In genomic region chr10:124516998-124517397, GRCh38 we compare ENCODE assay signal across 26 cellular contexts. TPM values are rescaled to one million over a fixed set of nuclear protein-coding genes. Genes with fewer than 3 reads are reported as not detected.
DNase-seq lines count a peak whose midpoint lies in the region; ATAC-seq, FAIRE-seq and TF ChIP-seq lines count a peak whose summit lies in the region.
"Had no signal": no experiment of that assay in that cellular context is flagged by ENCODE, and none has a peak within 500 bp of the region (broad histone marks: within the 10 kb centered on the region; RNA-seq: fewer than 3 reads in every experiment).

No MANE protein-coding gene starts in this region.

- H3K18ac ChIP-seq in neuronal stem cell (ENCODE audit: low read length), result peak overlapping the region; percentile 65

- H3K4me3 ChIP-seq in kidney (ENCODE audit: low read length in 2 of 2) (no peak overlapping the region), neuronal stem cell (ENCODE audit: low read length in 2 of 2) (no peak overlapping the region), spleen (no peak overlapping the region), stomach (no peak overlapping the region)
- H3K4me3 ChIP-seq: BLaER1, GM12878 had no signal

- H3K4me1 ChIP-seq in kidney (ENCODE audit: control insufficient read depth in 1 of 2, insufficient read depth in 1 of 2, low read depth in 1 of 2, low read length in 2 of 2), result no peaks in the 10 kb centered on the region
- H3K4me1 ChIP-seq in neuronal stem cell (ENCODE audit: control insufficient read depth in 2 of 2, insufficient read depth in 1 of 2, low read depth in 1 of 2, low read length in 2 of 2), result peaks cover 9% of the 10 kb centered on the region in 2 donors
- peaks cover 0 to 15% (median under 1%) of the 10 kb centered on the region in 6 donors for H3K4me1 ChIP-seq in spleen
- peaks cover 0 to under 1% (median under 1%) of the 10 kb centered on the region in 4 donors for H3K4me1 ChIP-seq in stomach
- H3K4me1 ChIP-seq: BE2C had no signal

- no peak overlapping the region for H3K14ac ChIP-seq in neuronal stem cell (ENCODE audit: low read length)

- DNase-seq in kidney (peak; percentile 46), neuronal stem cell (ENCODE audit: low spot score) (no peak), posterior vena cava (ENCODE audit: low spot score) (peak; percentile 42), spleen (peak; percentile 33), NCI-H82 treated with DMSO at 0.1 percent for 48 hours (lab: John Stamatoyannopoulos, UW; ENCODE audit: unreplicated experiment) (no peak), stomach (no peak)
- no peak for DNase-seq in activated naive CD4-positive, alpha-beta T cell treated with anti-CD3 and anti-CD28 coated beads, Interleukin-2, amount 50 U/mL, for 72 hours (ENCODE audit: low spot score in 2 of 2)
- DNase-seq: 8988T; ACHN; BE2C; CD4-positive, alpha-beta T cell; CD8-positive, alpha-beta T cell; COR-L47; DMS 273 treated with DMSO at 0.1 percent for 48 hours; DMS153; DMS53; DMS79; DND-41; EL; GDM1 had no signal

- no peak overlapping the region for H2AK5ac ChIP-seq in neuronal stem cell (ENCODE audit: low read depth, low read length)

- no peak for ATAC-seq in activated naive CD4-positive, alpha-beta T cell treated with anti-CD3 and anti-CD28 coated beads, Interleukin-2, amount 50 U/mL, for 72 hours
- ATAC-seq in HG03280 (IDR thresholded peaks at IDR 0.05; ENCODE audit: unreplicated experiment), result no peak
- ATAC-seq: CD8-positive, alpha-beta T cell; GM12878 had no signal

- no peaks in the 10 kb centered on the region for H3K79me1 ChIP-seq in neuronal stem cell (ENCODE audit: low read depth, low read length)

- H3K9me3 ChIP-seq in kidney (ENCODE audit: control insufficient read depth in 1 of 2, low read length in 2 of 2), result no peaks in the 10 kb centered on the region
- no peaks in the 10 kb centered on the region for H3K9me3 ChIP-seq in neuronal stem cell (replicated peaks in 1 of 2; ENCODE audit: control insufficient read depth in 2 of 2, insufficient read depth in 1 of 2, low read depth in 1 of 2, low read length in 2 of 2)
- no peaks in the 10 kb centered on the region for H3K9me3 ChIP-seq in spleen
- no peaks in the 10 kb centered on the region for H3K9me3 ChIP-seq in stomach
- H3K9me3 ChIP-seq: BE2C, BLaER1 had no signal

- H3K36me3 Mint-ChIP-seq in activated naive CD4-positive, alpha-beta T cell treated with anti-CD3 and anti-CD28 coated beads, Interleukin-2, amount 50 U/mL, for 72 hours, result no peaks in the 10 kb centered on the region

- H3K27me3 ChIP-seq in neuronal stem cell (ENCODE audit: control insufficient read depth in 3 of 3, insufficient read depth in 3 of 3, low read depth in 1 of 3, low read length in 3 of 3), result no peaks in the 10 kb centered on the region
- no peaks in the 10 kb centered on the region for H3K27me3 ChIP-seq in spleen (replicated peaks in 1 of 7)
- no peaks in the 10 kb centered on the region for H3K27me3 ChIP-seq in stomach
- H3K27me3 ChIP-seq: BE2C, BLaER1 had no signal

- no peak overlapping the region for H4K8ac ChIP-seq in neuronal stem cell (ENCODE audit: low read depth, low read length)

- no peak overlapping the region for H4K91ac ChIP-seq in neuronal stem cell (ENCODE audit: low read depth, low read length, poor library complexity)

- H3K27ac ChIP-seq in kidney (ENCODE audit: low read depth in 2 of 2, low read length in 2 of 2) (no peak overlapping the region), neuronal stem cell (replicated peaks; ENCODE audit: low read length) (no peak overlapping the region), spleen (no peak overlapping the region), stomach (no peak overlapping the region)
- H3K27ac ChIP-seq: BLaER1 had no signal

- no peak overlapping the region for H3K27ac Mint-ChIP-seq in activated naive CD4-positive, alpha-beta T cell treated with anti-CD3 and anti-CD28 coated beads, Interleukin-2, amount 50 U/mL, for 72 hours
- H3K27ac Mint-ChIP-seq: CD4-positive, alpha-beta T cell; CD8-positive, alpha-beta T cell had no signal

- no peak overlapping the region for H2BK15ac ChIP-seq in neuronal stem cell (ENCODE audit: low read length)

- no peak overlapping the region for H2BK5ac ChIP-seq in neuronal stem cell (ENCODE audit: low read length)

- FAIRE-seq in kidney (lab: Jason Lieb, UNC), result no peak
- FAIRE-seq: A204.1, GM12878, GM12892, GM18507 had no signal

- H2BK120ac ChIP-seq in neuronal stem cell (ENCODE audit: low read depth, low read length), result no peak overlapping the region

- H3K23ac ChIP-seq in neuronal stem cell (ENCODE audit: low read depth, low read length, poor library complexity), result no peak overlapping the region

- no peaks in the 10 kb centered on the region for H3K9me3 Mint-ChIP-seq in activated naive CD4-positive, alpha-beta T cell treated with anti-CD3 and anti-CD28 coated beads, Interleukin-2, amount 50 U/mL, for 72 hours
- H3K9me3 Mint-ChIP-seq: CD4-positive, alpha-beta T cell; CD8-positive, alpha-beta T cell had no signal

- TF ChIP-seq POLR2A in spleen (IDR thresholded peaks at IDR 0.05) (no peak), stomach (IDR thresholded peaks at IDR 0.05) (no peak)

- H2BK12ac ChIP-seq in neuronal stem cell (ENCODE audit: low read length), result no peak overlapping the region

- H3K36me3 ChIP-seq in kidney (ENCODE audit: control insufficient read depth in 1 of 2, insufficient read depth in 2 of 2, low read length in 2 of 2), result peaks cover 0 to 3% of the 10 kb centered on the region in 2 donors
- H3K36me3 ChIP-seq in neuronal stem cell (replicated peaks in 1 of 2; ENCODE audit: control insufficient read depth in 2 of 2, insufficient read depth in 2 of 2, low read length in 2 of 2), result no peaks in the 10 kb centered on the region
- H3K36me3 ChIP-seq in spleen, result peaks cover 0 to 18% (median 0%) of the 10 kb centered on the region in 6 donors
- H3K36me3 ChIP-seq in stomach, result peaks cover 0 to 23% (median 2%) of the 10 kb centered on the region in 4 donors
- H3K36me3 ChIP-seq: BE2C, BLaER1 had no signal

- H3K4me2 ChIP-seq in neuronal stem cell (ENCODE audit: insufficient read depth, low read length, poor library complexity, severe bottlenecking), result no peak overlapping the region
- H3K4me2 ChIP-seq: BLaER1 had no signal

- H3K4ac ChIP-seq in neuronal stem cell (ENCODE audit: low read length), result no peak overlapping the region

- intact Hi-C loops in kidney (cut with DNase I), result no loop called here
- intact Hi-C loops in posterior vena cava (cut with DNase I), result no loop called here
- intact Hi-C loops in spleen (cut with DNase I; ENCODE audit: low total_unique reads), result no loop called here
- intact Hi-C loops in stomach (cut with DNase I; ENCODE audit: low total_unique reads), result no loop called here

- TF ChIP-seq EP300 in stomach (IDR thresholded peaks at IDR 0.05), result no peak

- TF ChIP-seq CTCF in kidney (IDR thresholded peaks at IDR 0.05; ENCODE audit: borderline replicate concordance, extremely low read depth, insufficient read depth) (no peak), spleen (IDR thresholded peaks at IDR 0.05 in 8 of 11, conservative IDR thresholded peaks at IDR 0.05 in 3 of 11) (no peak), stomach (IDR thresholded peaks at IDR 0.05) (no peak)

- H3K9ac ChIP-seq in kidney (ENCODE audit: low read length in 2 of 2) (no peak overlapping the region), neuronal stem cell (ENCODE audit: low read depth, low read length, poor library complexity) (no peak overlapping the region)
- H3K9ac ChIP-seq: BLaER1 had no signal

- H2AFZ ChIP-seq in neuronal stem cell (ENCODE audit: low read length), result no peak overlapping the region

- WGBS in neuronal stem cell (ENCODE audit: extremely low coverage in 2 of 2, insufficient read length in 2 of 2, insufficient replicate concordance in 1 of 2), 2 donors, result no CpG with 5 or more reads among the region's 15 CpGs
- 93 to 96% (median 95%) methylated on average over 15 of the region's 15 CpGs for WGBS in spleen, 5 donors
- WGBS in stomach, 5 donors, result 93 to 95% (median 93%) methylated on average over 15 of the region's 15 CpGs

RNA-seq across cellular contexts. Expression of gene LHPP, which starts 55.4 kb away (rescaled TPM):
- total RNA-seq in kidney, result 16.6 TPM
- polyA plus RNA-seq in kidney (ENCODE audit: insufficient read depth, low read depth, low replicate concordance), result 52.5 TPM
- 14.7 TPM for polyA plus RNA-seq in neuronal stem cell (2013, experiment 1 of 2)
- 13.6 TPM for polyA plus RNA-seq in neuronal stem cell (2013, experiment 2 of 2)
- 10 to 100 TPM; 11.9 to 13.0 TPM for total RNA-seq in posterior vena cava
- 10 to 100 TPM; 16.8 to 27.9 (median 24.2) TPM for total RNA-seq in spleen
- 10 to 100 TPM; 18.1 to 36.8 (median 21.4) TPM for polyA plus RNA-seq in spleen
- total RNA-seq in stomach, result 10 to 100 TPM in 4 of 5 donors, 1 to 10 TPM in 1; 8.5 to 48.7 (median 17.5) TPM
- polyA plus RNA-seq in stomach, result 10 to 100 TPM; 14.6 to 24.0 (median 16.6) TPM
- 10 to 100 TPM; 12.5 to 13.0 TPM for total RNA-seq in activated naive CD4-positive, alpha-beta T cell treated with anti-CD3 and anti-CD28 coated beads, Interleukin-2, amount 50 U/mL, for 72 hours

Comparison
In these comparisons a context has a peak if more than half of its experiments do, and no peak if none do; other contexts are left out.
1. DNase-seq: peak in kidney (single experiment), posterior vena cava (single experiment) and spleen (single experiment); none in neuronal stem cell (single experiment), NCI-H82 treated with DMSO at 0.1 percent for 48 hours (single experiment), stomach (single experiment) and activated naive CD4-positive, alpha-beta T cell treated with anti-CD3 and anti-CD28 coated beads, Interleukin-2, amount 50 U/mL, for 72 hours (0 of 2).